Comparison of ENCODE assay signal across 20 cellular contexts in the genomic region with DNA sequence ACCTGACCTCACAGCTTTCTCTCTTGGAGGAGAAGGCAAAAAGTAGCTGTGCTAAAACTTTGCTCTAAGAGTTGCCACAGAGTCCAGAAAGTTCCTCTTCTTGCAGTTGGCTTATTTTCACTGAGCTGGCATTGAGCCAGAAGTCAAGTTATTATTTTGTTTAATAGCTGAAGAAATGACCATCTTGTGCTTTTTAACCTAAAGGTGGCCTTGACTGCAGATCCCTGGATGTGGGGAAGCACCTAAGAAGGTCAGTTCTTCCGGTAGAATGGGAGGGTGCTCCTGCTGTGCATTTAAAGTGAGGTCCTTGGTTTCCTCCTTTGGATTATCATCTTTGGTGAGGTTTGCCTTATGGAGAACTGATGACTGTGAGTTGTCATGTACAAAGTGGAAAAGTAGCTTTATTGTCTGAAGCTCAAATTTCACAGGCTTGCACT.
DNase-seq lines count a peak whose midpoint lies in the region; ATAC-seq, FAIRE-seq and TF ChIP-seq lines count a peak whose summit lies in the region.
"Had no signal": no experiment of that assay in that cellular context is flagged by ENCODE, and none has a peak within 500 bp of the region (broad histone marks: within the 10 kb centered on the region; RNA-seq: fewer than 3 reads in every experiment).

No MANE protein-coding gene starts in this region.

- CTCF ChIA-PET in K562 (lab: Yijun Ruan, JAX; ENCODE audit: low intra/inter-chr PET ratio) = no interaction called here

- H3K27ac ChIP-seq in K562 (ENCODE audit: extremely low read depth, low read depth, low read length) = peak overlapping the region; percentile 92
- no peak overlapping the region for H3K27ac ChIP-seq in gastroesophageal sphincter
- H3K27ac ChIP-seq: KMS-11 had no signal

- peaks cover 21 to 63% of the 10 kb centered on the region in 2 experiments; a peak in 4 of 5 replicates for H3K4me1 ChIP-seq in K562 (replicated peaks in 1 of 2; ENCODE audit: control insufficient read depth in 2 of 2, insufficient read depth in 2 of 2, low read length in 2 of 2)
- peaks cover 0 to 3% (median 0%) of the 10 kb centered on the region in 3 donors for H3K4me1 ChIP-seq in gastroesophageal sphincter
- H3K4me1 ChIP-seq: HAP-1 had no signal

- TF ChIP-seq EP300 in K562 (IDR thresholded peaks at IDR 0.05; ENCODE audit: low read length) (no peak), gastroesophageal sphincter (IDR thresholded peaks at IDR 0.05) (no peak)

- peak overlapping the region; percentile 81 for H3K4me2 ChIP-seq in K562 (ENCODE audit: insufficient read depth, low read length)
- H3K4me2 ChIP-seq: GM23338, KMS-11 had no signal

- H3K36me3 ChIP-seq in K562 (ENCODE audit: control insufficient read depth, insufficient read depth, low read length) (no peaks in the 10 kb centered on the region), gastroesophageal sphincter (no peaks in the 10 kb centered on the region)
- H3K36me3 ChIP-seq: HAP-1 had no signal

- DNase-seq in NOMO-1 treated with DMSO at 0.1 percent for 48 hours (lab: John Stamatoyannopoulos, UW; ENCODE audit: unreplicated experiment) = peak; percentile 44
- DNase-seq in NOMO-1 treated with dmso at 0.1 percent for 144 hours (lab: John Stamatoyannopoulos, UW; ENCODE audit: unreplicated experiment) = no peak
- DNase-seq in GF-D8 (lab: John Stamatoyannopoulos, UW) = peak; percentile 73
- DNase-seq in NB4 (ENCODE audit: low read depth) = peak; percentile 20
- peak; percentile 18 to 61 (median 34) for DNase-seq in K562 (ENCODE audit: extremely low read depth in 1 of 4, low spot score in 3 of 4)
- no peak for DNase-seq in NCI-H1105 (lab: John Stamatoyannopoulos, UW)
- DNase-seq: AML-193, DMS79, NCI-H1092 treated with DMSO at 0.1 percent for 48 hours, NCI-H146, NCI-H2029, NCI-H526, PC-3, Right ventricle myocardium superior had no signal

- no peaks in the 10 kb centered on the region; the same call in 1 of the 2 replicates for H3K9me3 ChIP-seq in K562 (replicated peaks; ENCODE audit: control insufficient read depth, insufficient read depth, low read depth, low read length)
- H3K9me3 ChIP-seq in gastroesophageal sphincter = peaks cover 0 to 9% (median 0%) of the 10 kb centered on the region in 3 donors
- H3K9me3 ChIP-seq: HAP-1 had no signal

- H3K4me3 ChIP-seq in NB4 (ENCODE audit: low read depth, low read length) (no peak overlapping the region), K562 (no peak overlapping the region), gastroesophageal sphincter (no peak overlapping the region)
- H3K4me3 ChIP-seq: GM12878, GM23338, HAP-1 had no signal

- H3K9ac ChIP-seq in K562 (ENCODE audit: insufficient read depth in 1 of 2, low read depth in 2 of 2, low read length in 2 of 2) = peak overlapping the region; percentile 23 to 63; a peak in 3 of 4 replicates
- H3K9ac ChIP-seq: KMS-11 had no signal

- 0% methylated on average over 1 of the region's 1 CpG for WGBS in K562 (ENCODE audit: insufficient coverage, low coverage, missing lambda C conversion rate)
- 93 to 100% methylated on average over 1 of the region's 1 CpG for WGBS in gastroesophageal sphincter (ENCODE audit: low coverage in 1 of 2), 2 donors

- TF ChIP-seq RAD21 in K562 (CRISPR knock-in tag; conservative IDR thresholded peaks at IDR 0.05 in 1 of 2, IDR thresholded peaks at IDR 0.05 in 1 of 2) = no peak

- in situ Hi-C loops in K562 (cut with MboI) = no loop called here

- no peaks in the 10 kb centered on the region for H3K9me1 ChIP-seq in K562 (ENCODE audit: control insufficient read depth, insufficient read depth, low read length)

- no TSS peak for BruUV-seq in K562 (replicated peaks; lab: Mats Ljungman, UMichigan)

- FAIRE-seq in K562 (lab: Jason Lieb, UNC) = no peak
- FAIRE-seq: GM12878 had no signal

- TF ChIP-seq CTCF in NB4 (IDR thresholded peaks at IDR 0.05; ENCODE audit: low read depth, low read length) (no peak), K562 (IDR thresholded peaks at IDR 0.05 in 2 of 3, conservative IDR thresholded peaks at IDR 0.05 in 1 of 3; ENCODE audit: insufficient read depth in 2 of 3, low read depth in 1 of 3, low read length in 3 of 3) (no peak), gastroesophageal sphincter (IDR thresholded peaks at IDR 0.05) (no peak)

- H3K79me2 ChIP-seq in K562 (ENCODE audit: control insufficient read depth, insufficient read depth, low read length) = no peaks in the 10 kb centered on the region

- peak overlapping the region; percentile 86 for H2AFZ ChIP-seq in K562 (ENCODE audit: low read depth, low read length)
- H2AFZ ChIP-seq: GM23338 had no signal

- TF ChIP-seq POLR2A in NB4 (IDR thresholded peaks at IDR 0.05; ENCODE audit: extremely low read depth, insufficient read length) = no peak
- no peak for TF ChIP-seq POLR2A in K562 (conservative IDR thresholded peaks at IDR 0.05)
- no peak for TF ChIP-seq POLR2A in gastroesophageal sphincter (IDR thresholded peaks at IDR 0.05)

- no peaks in the 10 kb centered on the region for H3K27me3 ChIP-seq in K562 (ENCODE audit: control insufficient read depth in 2 of 2, insufficient read depth in 2 of 2, low read length in 2 of 2)
- no peaks in the 10 kb centered on the region for H3K27me3 ChIP-seq in gastroesophageal sphincter

- intact Hi-C loops in K562 (cut with micrococcal nuclease) = loop anchor here (5.0 kb wide), 2 partner anchors 35 to 80 kb away; no protein-coding TSS in a partner anchor

- peak; percentile 67 for ATAC-seq in K562
- no peak for ATAC-seq in gastroesophageal sphincter
- ATAC-seq in HG02610 (IDR thresholded peaks at IDR 0.05; ENCODE audit: unreplicated experiment) = no peak
- ATAC-seq: GM12878, GM23338, PC-3 had no signal

- no peaks in the 10 kb centered on the region for H4K20me1 ChIP-seq in K562 (replicated peaks; ENCODE audit: control insufficient read depth, insufficient read depth, low read length)

- POLR2A ChIA-PET in K562 (lab: Yijun Ruan, JAX) = interaction anchor here (0.6 to 3.3 kb wide), 9 partner anchors 9 to 161 kb away, joined by 3 to 27 read pairs (median 4); a partner anchor contains a TSS

TF ChIP-seq in K562, 482 proteins besides CTCF, POLR2A, EP300 and RAD21 (continues in another document):
- peak; percentile 4 for TF ChIP-seq TBP (optimal IDR thresholded peaks at IDR 0.05; ENCODE audit: low read depth, low read length)
- TF ChIP-seq EWSR1 (IDR thresholded peaks at IDR 0.05; ENCODE audit: borderline replicate concordance, low read depth, partially characterized antibody) = no peak
- TF ChIP-seq GABPA (tag; conservative IDR thresholded peaks at IDR 0.05; ENCODE audit: low read depth) = 0 out of 2 replicates have a peak, but pooled peaks have one; percentile 47
- peak; percentile 22 for TF ChIP-seq ZFP36 (IDR thresholded peaks at IDR 0.05; ENCODE audit: low read depth, low read length, partially characterized antibody)
- no peak for TF ChIP-seq LCOR (CRISPR knock-in tag; IDR thresholded peaks at IDR 0.05)
- 0 out of 2 replicates have a peak, but pooled peaks have one; percentile 39 for TF ChIP-seq ELF1 (tag; IDR thresholded peaks at IDR 0.05)
- TF ChIP-seq TRIM24 (IDR thresholded peaks at IDR 0.05) = no peak
- no peak for TF ChIP-seq ZNF23 (CRISPR knock-in tag; IDR thresholded peaks at IDR 0.05)
- TF ChIP-seq, protein P1, sequence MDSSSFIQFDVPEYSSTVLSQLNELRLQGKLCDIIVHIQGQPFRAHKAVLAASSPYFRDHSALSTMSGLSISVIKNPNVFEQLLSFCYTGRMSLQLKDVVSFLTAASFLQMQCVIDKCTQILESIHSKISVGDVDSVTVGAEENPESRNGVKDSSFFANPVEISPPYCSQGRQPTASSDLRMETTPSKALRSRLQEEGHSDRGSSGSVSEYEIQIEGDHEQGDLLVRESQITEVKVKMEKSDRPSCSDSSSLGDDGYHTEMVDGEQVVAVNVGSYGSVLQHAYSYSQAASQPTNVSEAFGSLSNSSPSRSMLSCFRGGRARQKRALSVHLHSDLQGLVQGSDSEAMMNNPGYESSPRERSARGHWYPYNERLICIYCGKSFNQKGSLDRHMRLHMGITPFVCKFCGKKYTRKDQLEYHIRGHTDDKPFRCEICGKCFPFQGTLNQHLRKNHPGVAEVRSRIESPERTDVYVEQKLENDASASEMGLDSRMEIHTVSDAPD (CRISPR knock-in tag; IDR thresholded peaks at IDR 0.05) = no peak
- TF ChIP-seq BACH1 (tag; IDR thresholded peaks at IDR 0.05) = 0 out of 2 replicates have a peak, but pooled peaks have one; percentile 29
- TF ChIP-seq, protein P2, sequence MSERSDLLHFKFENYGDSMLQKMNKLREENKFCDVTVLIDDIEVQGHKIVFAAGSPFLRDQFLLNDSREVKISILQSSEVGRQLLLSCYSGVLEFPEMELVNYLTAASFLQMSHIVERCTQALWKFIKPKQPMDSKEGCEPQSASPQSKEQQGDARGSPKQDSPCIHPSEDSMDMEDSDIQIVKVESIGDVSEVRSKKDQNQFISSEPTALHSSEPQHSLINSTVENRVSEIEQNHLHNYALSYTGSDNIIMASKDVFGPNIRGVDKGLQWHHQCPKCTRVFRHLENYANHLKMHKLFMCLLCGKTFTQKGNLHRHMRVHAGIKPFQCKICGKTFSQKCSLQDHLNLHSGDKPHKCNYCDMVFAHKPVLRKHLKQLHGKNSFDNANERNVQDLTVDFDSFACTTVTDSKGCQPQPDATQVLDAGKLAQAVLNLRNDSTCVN (CRISPR knock-in tag; IDR thresholded peaks at IDR 0.05) = no peak
- peak; percentile 98 for TF ChIP-seq NFIC (IDR thresholded peaks at IDR 0.05)
- TF ChIP-seq EZH2 (IDR thresholded peaks at IDR 0.05; ENCODE audit: borderline replicate concordance, low read depth, low read length) = no peak
- TF ChIP-seq, protein P3, sequence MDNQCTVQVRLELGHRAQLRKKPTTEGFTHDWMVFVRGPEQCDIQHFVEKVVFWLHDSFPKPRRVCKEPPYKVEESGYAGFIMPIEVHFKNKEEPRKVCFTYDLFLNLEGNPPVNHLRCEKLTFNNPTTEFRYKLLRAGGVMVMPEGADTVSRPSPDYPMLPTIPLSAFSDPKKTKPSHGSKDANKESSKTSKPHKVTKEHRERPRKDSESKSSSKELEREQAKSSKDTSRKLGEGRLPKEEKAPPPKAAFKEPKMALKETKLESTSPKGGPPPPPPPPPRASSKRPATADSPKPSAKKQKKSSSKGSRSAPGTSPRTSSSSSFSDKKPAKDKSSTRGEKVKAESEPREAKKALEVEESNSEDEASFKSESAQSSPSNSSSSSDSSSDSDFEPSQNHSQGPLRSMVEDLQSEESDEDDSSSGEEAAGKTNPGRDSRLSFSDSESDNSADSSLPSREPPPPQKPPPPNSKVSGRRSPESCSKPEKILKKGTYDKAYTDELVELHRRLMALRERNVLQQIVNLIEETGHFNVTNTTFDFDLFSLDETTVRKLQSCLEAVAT (IDR thresholded peaks at IDR 0.05) = no peak
- TF ChIP-seq POU5F1 (IDR thresholded peaks at IDR 0.05; ENCODE audit: borderline replicate concordance, low read depth, low read length, partially characterized antibody) = no peak
- no peak for TF ChIP-seq STAG1 (CRISPR knock-in tag; IDR thresholded peaks at IDR 0.05; ENCODE audit: borderline replicate concordance)
- TF ChIP-seq U2AF1 (optimal IDR thresholded peaks at IDR 0.05; ENCODE audit: low read depth, low read length) = no peak

Comparison
In these comparisons a context has a peak if more than half of its experiments do, and no peak if none do; other contexts are left out.
1. DNase-seq: peak in NOMO-1 treated with DMSO at 0.1 percent for 48 hours (single experiment), GF-D8 (single experiment), NB4 (single experiment) and K562 (4 of 4); none in NOMO-1 treated with dmso at 0.1 percent for 144 hours (single experiment) and NCI-H1105 (single experiment).